Comparison of ENCODE assay signal across 1 cellular context in genomic region chr6:113352029-113352801, GRCh38.
A peak's percentile ranks its signal among the peaks of the same experiment; 100 is the strongest.
TF ChIP-seq lines count a peak whose summit lies in the region.

No MANE protein-coding gene starts in this region.

TF ChIP-seq in HepG2, 621 proteins besides CTCF, POLR2A, EP300 and RAD21 (continued from another document and continues in another):
- TF ChIP-seq, protein P1, sequence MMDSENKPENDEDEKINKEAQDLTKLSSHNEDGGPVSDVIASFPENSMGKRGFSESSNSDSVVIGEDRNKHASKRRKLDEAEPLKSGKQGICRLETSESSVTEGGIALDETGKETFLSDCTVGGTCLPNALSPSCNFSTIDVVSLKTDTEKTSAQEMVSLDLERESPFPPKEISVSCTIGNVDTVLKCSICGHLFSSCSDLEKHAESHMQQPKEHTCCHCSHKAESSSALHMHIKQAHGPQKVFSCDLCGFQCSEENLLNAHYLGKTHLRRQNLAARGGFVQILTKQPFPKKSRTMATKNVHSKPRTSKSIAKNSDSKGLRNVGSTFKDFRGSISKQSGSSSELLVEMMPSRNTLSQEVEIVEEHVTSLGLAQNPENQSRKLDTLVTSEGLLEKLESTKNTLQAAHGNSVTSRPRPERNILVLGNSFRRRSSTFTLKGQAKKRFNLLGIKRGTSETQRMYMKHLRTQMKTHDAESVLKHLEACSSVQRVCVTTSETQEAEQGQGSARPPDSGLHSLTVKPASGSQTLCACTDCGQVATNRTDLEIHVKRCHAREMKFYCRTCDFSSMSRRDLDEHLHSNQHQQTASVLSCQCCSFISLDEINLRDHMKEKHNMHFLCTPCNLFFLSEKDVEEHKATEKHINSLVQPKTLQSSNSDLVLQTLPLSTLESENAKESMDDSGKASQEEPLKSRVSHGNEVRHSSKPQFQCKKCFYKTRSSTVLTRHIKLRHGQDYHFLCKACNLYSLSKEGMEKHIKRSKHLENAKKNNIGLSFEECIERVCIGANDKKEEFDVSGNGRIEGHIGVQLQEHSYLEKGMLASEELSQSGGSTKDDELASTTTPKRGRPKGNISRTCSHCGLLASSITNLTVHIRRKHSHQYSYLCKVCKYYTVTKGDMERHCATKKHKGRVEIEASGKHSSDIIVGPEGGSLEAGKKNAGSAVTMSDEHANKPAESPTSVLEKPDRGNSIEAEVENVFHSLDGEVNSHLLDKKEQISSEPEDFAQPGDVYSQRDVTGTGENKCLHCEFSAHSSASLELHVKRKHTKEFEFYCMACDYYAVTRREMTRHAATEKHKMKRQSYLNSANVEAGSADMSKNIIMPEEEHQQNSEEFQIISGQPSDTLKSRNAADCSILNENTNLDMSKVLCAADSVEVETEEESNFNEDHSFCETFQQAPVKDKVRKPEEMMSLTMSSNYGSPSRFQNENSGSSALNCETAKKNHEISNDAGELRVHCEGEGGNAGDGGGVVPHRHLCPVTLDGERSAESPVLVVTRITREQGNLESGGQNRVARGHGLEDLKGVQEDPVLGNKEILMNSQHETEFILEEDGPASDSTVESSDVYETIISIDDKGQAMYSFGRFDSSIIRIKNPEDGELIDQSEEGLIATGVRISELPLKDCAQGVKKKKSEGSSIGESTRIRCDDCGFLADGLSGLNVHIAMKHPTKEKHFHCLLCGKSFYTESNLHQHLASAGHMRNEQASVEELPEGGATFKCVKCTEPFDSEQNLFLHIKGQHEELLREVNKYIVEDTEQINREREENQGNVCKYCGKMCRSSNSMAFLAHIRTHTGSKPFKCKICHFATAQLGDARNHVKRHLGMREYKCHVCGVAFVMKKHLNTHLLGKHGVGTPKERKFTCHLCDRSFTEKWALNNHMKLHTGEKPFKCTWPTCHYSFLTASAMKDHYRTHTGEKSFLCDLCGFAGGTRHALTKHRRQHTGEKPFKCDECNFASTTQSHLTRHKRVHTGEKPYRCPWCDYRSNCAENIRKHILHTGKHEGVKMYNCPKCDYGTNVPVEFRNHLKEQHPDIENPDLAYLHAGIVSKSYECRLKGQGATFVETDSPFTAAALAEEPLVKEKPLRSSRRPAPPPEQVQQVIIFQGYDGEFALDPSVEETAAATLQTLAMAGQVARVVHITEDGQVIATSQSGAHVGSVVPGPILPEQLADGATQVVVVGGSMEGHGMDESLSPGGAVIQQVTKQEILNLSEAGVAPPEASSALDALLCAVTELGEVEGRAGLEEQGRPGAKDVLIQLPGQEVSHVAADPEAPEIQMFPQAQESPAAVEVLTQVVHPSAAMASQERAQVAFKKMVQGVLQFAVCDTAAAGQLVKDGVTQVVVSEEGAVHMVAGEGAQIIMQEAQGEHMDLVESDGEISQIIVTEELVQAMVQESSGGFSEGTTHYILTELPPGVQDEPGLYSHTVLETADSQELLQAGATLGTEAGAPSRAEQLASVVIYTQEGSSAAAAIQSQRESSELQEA (CRISPR knock-in tag; IDR thresholded peaks at IDR 0.05; ENCODE audit: not compliant biosample characterization) = no peak
- no peak for TF ChIP-seq SIN3A (IDR thresholded peaks at IDR 0.05; ENCODE audit: borderline replicate concordance, low read depth, low read length)
- no peak for TF ChIP-seq ZFP36L2 (CRISPR knock-in tag; IDR thresholded peaks at IDR 0.05)
- TF ChIP-seq DR1 (CRISPR knock-in tag; IDR thresholded peaks at IDR 0.05) = no peak
- TF ChIP-seq NFE2 (CRISPR knock-in tag; IDR thresholded peaks at IDR 0.05) = no peak
- TF ChIP-seq, protein P2, sequence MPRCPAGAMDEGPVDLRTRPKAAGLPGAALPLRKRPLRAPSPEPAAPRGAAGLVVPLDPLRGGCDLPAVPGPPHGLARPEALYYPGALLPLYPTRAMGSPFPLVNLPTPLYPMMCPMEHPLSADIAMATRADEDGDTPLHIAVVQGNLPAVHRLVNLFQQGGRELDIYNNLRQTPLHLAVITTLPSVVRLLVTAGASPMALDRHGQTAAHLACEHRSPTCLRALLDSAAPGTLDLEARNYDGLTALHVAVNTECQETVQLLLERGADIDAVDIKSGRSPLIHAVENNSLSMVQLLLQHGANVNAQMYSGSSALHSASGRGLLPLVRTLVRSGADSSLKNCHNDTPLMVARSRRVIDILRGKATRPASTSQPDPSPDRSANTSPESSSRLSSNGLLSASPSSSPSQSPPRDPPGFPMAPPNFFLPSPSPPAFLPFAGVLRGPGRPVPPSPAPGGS (CRISPR knock-in tag; IDR thresholded peaks at IDR 0.05) = no peak
- TF ChIP-seq ZNF589 (CRISPR knock-in tag; conservative IDR thresholded peaks at IDR 0.05) = no peak
- TF ChIP-seq, protein P3, sequence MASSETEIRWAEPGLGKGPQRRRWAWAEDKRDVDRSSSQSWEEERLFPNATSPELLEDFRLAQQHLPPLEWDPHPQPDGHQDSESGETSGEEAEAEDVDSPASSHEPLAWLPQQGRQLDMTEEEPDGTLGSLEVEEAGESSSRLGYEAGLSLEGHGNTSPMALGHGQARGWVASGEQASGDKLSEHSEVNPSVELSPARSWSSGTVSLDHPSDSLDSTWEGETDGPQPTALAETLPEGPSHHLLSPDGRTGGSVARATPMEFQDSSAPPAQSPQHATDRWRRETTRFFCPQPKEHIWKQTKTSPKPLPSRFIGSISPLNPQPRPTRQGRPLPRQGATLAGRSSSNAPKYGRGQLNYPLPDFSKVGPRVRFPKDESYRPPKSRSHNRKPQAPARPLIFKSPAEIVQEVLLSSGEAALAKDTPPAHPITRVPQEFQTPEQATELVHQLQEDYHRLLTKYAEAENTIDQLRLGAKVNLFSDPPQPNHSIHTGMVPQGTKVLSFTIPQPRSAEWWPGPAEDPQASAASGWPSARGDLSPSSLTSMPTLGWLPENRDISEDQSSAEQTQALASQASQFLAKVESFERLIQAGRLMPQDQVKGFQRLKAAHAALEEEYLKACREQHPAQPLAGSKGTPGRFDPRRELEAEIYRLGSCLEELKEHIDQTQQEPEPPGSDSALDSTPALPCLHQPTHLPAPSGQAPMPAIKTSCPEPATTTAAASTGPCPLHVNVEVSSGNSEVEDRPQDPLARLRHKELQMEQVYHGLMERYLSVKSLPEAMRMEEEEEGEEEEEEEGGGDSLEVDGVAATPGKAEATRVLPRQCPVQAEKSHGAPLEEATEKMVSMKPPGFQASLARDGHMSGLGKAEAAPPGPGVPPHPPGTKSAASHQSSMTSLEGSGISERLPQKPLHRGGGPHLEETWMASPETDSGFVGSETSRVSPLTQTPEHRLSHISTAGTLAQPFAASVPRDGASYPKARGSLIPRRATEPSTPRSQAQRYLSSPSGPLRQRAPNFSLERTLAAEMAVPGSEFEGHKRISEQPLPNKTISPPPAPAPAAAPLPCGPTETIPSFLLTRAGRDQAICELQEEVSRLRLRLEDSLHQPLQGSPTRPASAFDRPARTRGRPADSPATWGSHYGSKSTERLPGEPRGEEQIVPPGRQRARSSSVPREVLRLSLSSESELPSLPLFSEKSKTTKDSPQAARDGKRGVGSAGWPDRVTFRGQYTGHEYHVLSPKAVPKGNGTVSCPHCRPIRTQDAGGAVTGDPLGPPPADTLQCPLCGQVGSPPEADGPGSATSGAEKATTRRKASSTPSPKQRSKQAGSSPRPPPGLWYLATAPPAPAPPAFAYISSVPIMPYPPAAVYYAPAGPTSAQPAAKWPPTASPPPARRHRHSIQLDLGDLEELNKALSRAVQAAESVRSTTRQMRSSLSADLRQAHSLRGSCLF (CRISPR knock-in tag; IDR thresholded peaks at IDR 0.05; ENCODE audit: borderline replicate concordance) = no peak
- peak; percentile 95 for TF ChIP-seq RXRB (CRISPR knock-in tag; IDR thresholded peaks at IDR 0.05; ENCODE audit: borderline replicate concordance)
- TF ChIP-seq SP4 (CRISPR knock-in tag; IDR thresholded peaks at IDR 0.05) = no peak
- no peak for TF ChIP-seq FOXO4 (CRISPR knock-in tag; conservative IDR thresholded peaks at IDR 0.05)
- no peak for TF ChIP-seq ZNF460 (CRISPR knock-in tag; IDR thresholded peaks at IDR 0.05; ENCODE audit: borderline replicate concordance)
- TF ChIP-seq AKAP8 (CRISPR knock-in tag; IDR thresholded peaks at IDR 0.05) = peak; percentile 35; the same call in 1 of the 2 replicates
- TF ChIP-seq, protein P4, sequence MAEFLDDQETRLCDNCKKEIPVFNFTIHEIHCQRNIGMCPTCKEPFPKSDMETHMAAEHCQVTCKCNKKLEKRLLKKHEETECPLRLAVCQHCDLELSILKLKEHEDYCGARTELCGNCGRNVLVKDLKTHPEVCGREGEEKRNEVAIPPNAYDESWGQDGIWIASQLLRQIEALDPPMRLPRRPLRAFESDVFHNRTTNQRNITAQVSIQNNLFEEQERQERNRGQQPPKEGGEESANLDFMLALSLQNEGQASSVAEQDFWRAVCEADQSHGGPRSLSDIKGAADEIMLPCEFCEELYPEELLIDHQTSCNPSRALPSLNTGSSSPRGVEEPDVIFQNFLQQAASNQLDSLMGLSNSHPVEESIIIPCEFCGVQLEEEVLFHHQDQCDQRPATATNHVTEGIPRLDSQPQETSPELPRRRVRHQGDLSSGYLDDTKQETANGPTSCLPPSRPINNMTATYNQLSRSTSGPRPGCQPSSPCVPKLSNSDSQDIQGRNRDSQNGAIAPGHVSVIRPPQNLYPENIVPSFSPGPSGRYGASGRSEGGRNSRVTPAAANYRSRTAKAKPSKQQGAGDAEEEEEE (CRISPR knock-in tag; IDR thresholded peaks at IDR 0.05; ENCODE audit: borderline replicate concordance) = no peak
- TF ChIP-seq UBTF (CRISPR knock-in tag; IDR thresholded peaks at IDR 0.05) = no peak
- no peak; the same call in 1 of the 2 replicates for TF ChIP-seq KDM2A (CRISPR knock-in tag; IDR thresholded peaks at IDR 0.05; ENCODE audit: borderline replicate concordance, low read depth)
- no peak for TF ChIP-seq RBM22 (optimal IDR thresholded peaks at IDR 0.05; ENCODE audit: low read length)
- TF ChIP-seq ZBTB43 (CRISPR knock-in tag; conservative IDR thresholded peaks at IDR 0.05) = no peak
- no peak for TF ChIP-seq GMEB2 (CRISPR knock-in tag; IDR thresholded peaks at IDR 0.05; ENCODE audit: low read depth)
- TF ChIP-seq, protein P5, sequence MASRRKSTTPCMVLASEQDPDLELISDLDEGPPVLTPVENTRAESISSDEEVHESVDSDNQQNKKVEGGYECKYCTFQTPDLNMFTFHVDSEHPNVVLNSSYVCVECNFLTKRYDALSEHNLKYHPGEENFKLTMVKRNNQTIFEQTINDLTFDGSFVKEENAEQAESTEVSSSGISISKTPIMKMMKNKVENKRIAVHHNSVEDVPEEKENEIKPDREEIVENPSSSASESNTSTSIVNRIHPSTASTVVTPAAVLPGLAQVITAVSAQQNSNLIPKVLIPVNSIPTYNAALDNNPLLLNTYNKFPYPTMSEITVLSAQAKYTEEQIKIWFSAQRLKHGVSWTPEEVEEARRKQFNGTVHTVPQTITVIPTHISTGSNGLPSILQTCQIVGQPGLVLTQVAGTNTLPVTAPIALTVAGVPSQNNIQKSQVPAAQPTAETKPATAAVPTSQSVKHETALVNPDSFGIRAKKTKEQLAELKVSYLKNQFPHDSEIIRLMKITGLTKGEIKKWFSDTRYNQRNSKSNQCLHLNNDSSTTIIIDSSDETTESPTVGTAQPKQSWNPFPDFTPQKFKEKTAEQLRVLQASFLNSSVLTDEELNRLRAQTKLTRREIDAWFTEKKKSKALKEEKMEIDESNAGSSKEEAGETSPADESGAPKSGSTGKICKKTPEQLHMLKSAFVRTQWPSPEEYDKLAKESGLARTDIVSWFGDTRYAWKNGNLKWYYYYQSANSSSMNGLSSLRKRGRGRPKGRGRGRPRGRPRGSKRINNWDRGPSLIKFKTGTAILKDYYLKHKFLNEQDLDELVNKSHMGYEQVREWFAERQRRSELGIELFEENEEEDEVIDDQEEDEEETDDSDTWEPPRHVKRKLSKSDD (CRISPR knock-in tag; IDR thresholded peaks at IDR 0.05; ENCODE audit: low read depth) = peak; percentile 65; the same call in 1 of the 2 replicates
